ENCODE assay signal across 23 cellular contexts in genomic region chr1:5111581-5111980, GRCh38.
"Had no signal": no experiment of that assay in that cellular context is flagged by ENCODE, and none has a peak within 500 bp of the region (broad histone marks: within the 10 kb centered on the region; RNA-seq: fewer than 3 reads in every experiment).

No MANE protein-coding gene starts in this region.

- H3K36me3 Mint-ChIP-seq: activated naive CD4-positive, alpha-beta T cell treated with anti-CD3 and anti-CD28 coated beads, Interleukin-2, amount 50 U/mL, for 24 hours; T-cell had no signal

- H3K36me3 ChIP-seq: breast epithelium had no signal

- H3K9me3 Mint-ChIP-seq: activated CD8-positive, alpha-beta T cell treated with anti-CD3 and anti-CD28 coated beads for 36 hours; activated naive CD4-positive, alpha-beta T cell treated with anti-CD3 and anti-CD28 coated beads, Interleukin-2, amount 50 U/mL, for 24 hours; activated T-cell treated with anti-CD3 and anti-CD28 coated beads, Interleukin-2, amount 50 U/mL, for 72 hours; activated T-helper 2 cell treated with anti-CD3 and anti-CD28 coated beads, Interferon-gamma antibody, Interleukin-2, Interleukin-4, amounts not matched to agents 10 μg/mL and 5 μg/mL and 100 μg/mL, durations not matched to agents 14 hours and 24 hours and 36 hours; T-cell had no signal

- H3K9me3 ChIP-seq: breast epithelium had no signal

- ATAC-seq: activated CD8-positive, alpha-beta T cell treated with anti-CD3 and anti-CD28 coated beads for 36 hours; activated T-cell treated with anti-CD3 and anti-CD28 coated beads, Interleukin-2, amount 50 U/mL, for 72 hours; Right ventricle myocardium inferior; T-cell had no signal

- DNase-seq: activated CD4-positive, alpha-beta T cell treated with anti-CD3 and anti-CD28 coated beads, Interleukin-2, amount 50 U/mL, for 1 hour; activated CD4-positive, CD25-positive, alpha-beta regulatory T cell; activated CD8-positive, alpha-beta memory T cell treated with anti-CD3 and anti-CD28 coated beads, Interleukin-2, amount 50 U/mL, for 4 hours; activated CD8-positive, alpha-beta T cell treated with anti-CD3 and anti-CD28 coated beads for 36 hours; activated gamma-delta T cell treated with Interleukin-2 at 50 U/mL for 16 hours; activated T-cell treated with anti-CD3 and anti-CD28 coated beads, Interleukin-2, amount 50 U/mL, for 72 hours; aorta; central memory CD4-positive, alpha-beta T cell; NCI-H1092; NCI-H1930; NCI-H2107; NCI-H446; NCI-H524; RPMI8226; T-cell; T-helper 2 cell; T1000 had no signal

- H3K27ac Mint-ChIP-seq: activated CD8-positive, alpha-beta T cell treated with anti-CD3 and anti-CD28 coated beads for 36 hours; activated T-cell treated with anti-CD3 and anti-CD28 coated beads, Interleukin-2, amount 50 U/mL, for 72 hours; activated T-helper 2 cell treated with anti-CD3 and anti-CD28 coated beads, Interferon-gamma antibody, Interleukin-2, Interleukin-4, amounts not matched to agents 10 μg/mL and 5 μg/mL and 100 μg/mL, durations not matched to agents 14 hours and 24 hours and 36 hours had no signal

- H3K4me3 ChIP-seq: breast epithelium, SK-N-MC had no signal

- H3K4me1 ChIP-seq: breast epithelium had no signal

- H3K27ac ChIP-seq: breast epithelium, SK-N-MC, VCaP had no signal

- H3K27me3 ChIP-seq: breast epithelium had no signal

- H3K4me3 Mint-ChIP-seq: activated CD8-positive, alpha-beta T cell treated with anti-CD3 and anti-CD28 coated beads for 36 hours had no signal
